Comparison of ENCODE assay signal across 14 cellular contexts in the genomic region with DNA sequence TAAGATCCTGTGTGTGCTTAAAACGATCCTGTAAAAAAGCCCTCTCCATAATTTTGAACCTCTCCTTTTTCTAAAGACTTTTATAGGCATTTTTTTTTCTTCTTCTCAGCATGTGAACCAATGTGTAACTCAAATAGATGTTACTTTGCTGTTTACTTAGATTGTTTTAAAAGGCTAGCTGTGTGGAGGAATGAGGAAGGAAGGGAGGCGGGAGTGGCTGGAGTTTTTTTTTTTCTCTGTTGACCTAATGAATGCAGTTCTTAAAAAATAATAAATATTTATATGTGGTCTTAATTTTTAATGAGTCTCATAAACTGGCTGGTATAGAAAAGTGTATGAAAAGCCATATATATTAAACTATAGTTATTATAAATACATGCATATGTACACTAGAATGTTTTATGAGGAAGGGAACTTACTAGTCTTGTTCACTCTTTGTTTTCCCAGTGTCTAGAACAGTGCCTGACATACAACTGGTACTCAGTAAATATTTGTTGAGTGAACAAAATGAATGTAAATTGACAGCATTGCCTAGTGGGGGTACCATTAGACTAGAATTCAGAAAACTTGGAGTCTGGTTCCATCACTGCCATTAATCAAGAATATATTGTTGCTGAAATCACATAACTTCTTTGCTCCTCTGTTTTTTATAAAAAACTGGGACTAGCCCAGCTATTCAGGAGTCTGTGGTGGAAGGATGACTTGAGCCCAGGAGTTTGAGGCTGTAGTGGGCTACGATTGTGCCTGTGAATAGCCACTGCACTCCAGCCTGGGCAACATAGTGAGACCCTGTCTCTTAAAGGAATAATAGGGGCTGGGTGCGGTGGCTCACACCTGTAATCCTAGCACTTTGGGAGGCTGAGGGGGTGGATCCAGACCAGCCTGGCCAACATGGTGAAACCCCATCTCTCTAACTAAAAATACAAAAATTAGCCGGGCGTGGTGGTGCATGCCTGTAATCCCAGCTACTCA. TPM values are rescaled to one million over a fixed set of nuclear protein-coding genes. Genes with fewer than 3 reads are reported as not detected.
DNase-seq lines count a peak whose midpoint lies in the region; ATAC-seq and TF ChIP-seq lines count a peak whose summit lies in the region.
"Had no signal": no experiment of that assay in that cellular context is flagged by ENCODE, and none has a peak within 500 bp of the region (broad histone marks: within the 10 kb centered on the region; RNA-seq: fewer than 3 reads in every experiment).

No MANE protein-coding gene starts in this region.

- peak; percentile 49 for DNase-seq in OCI-M1 (lab: John Stamatoyannopoulos, UW)
- no peak for DNase-seq in chondrocyte (ENCODE audit: low spot score)
- no peak for DNase-seq in lower lobe of right lung
- DNase-seq in thoracic aorta (ENCODE audit: low spot score) = no peak
- DNase-seq in HFFc6 = no peak
- no peak for DNase-seq in AG08396 (ENCODE audit: low spot score)
- DNase-seq: activated CD8-positive, alpha-beta T cell treated with anti-CD3 and anti-CD28 coated beads for 36 hours; activated naive CD4-positive, alpha-beta T cell treated with anti-CD3 and anti-CD28 coated beads, Interleukin-2, amount 10 ng/mL, durations not matched to agents 7 days and 5 days; midbrain; NCI-H1694; T-cell had no signal

- H3K27ac Mint-ChIP-seq in chondrocyte (ENCODE audit: unreplicated experiment) (peak overlapping the region; percentile 87), HFFc6 (no peak overlapping the region)
- H3K27ac Mint-ChIP-seq: activated CD8-positive, alpha-beta T cell treated with anti-CD3 and anti-CD28 coated beads for 36 hours; activated naive CD4-positive, alpha-beta T cell treated with anti-CD3 and anti-CD28 coated beads, Interleukin-2, amount 10 ng/mL, durations not matched to agents 7 days and 5 days; GM23338; T-cell had no signal

- H3K27me3 ChIP-seq in lower lobe of right lung (ENCODE audit: low read depth) (no peaks in the 10 kb centered on the region), thoracic aorta (replicated peaks; ENCODE audit: insufficient read depth) (no peaks in the 10 kb centered on the region)

- H3K27ac ChIP-seq in lower lobe of right lung (peak overlapping the region; percentile 50), thoracic aorta (peak overlapping the region; percentile 40 to 86)

- H3K36me3 ChIP-seq in lower lobe of right lung (no peaks in the 10 kb centered on the region), thoracic aorta (peaks cover 4% of the 10 kb centered on the region)

- H3K4me3 ChIP-seq in lower lobe of right lung = peak overlapping the region; percentile 15
- H3K4me3 ChIP-seq in thoracic aorta = peak overlapping the region; percentile 64
- H3K4me3 ChIP-seq: GM23338 had no signal

- H3K9me3 Mint-ChIP-seq in chondrocyte (ENCODE audit: low read depth) = no peaks in the 10 kb centered on the region
- H3K9me3 Mint-ChIP-seq in HFFc6 = no peaks in the 10 kb centered on the region
- H3K9me3 Mint-ChIP-seq: activated CD8-positive, alpha-beta T cell treated with anti-CD3 and anti-CD28 coated beads for 36 hours; activated naive CD4-positive, alpha-beta T cell treated with anti-CD3 and anti-CD28 coated beads, Interleukin-2, amount 10 ng/mL, durations not matched to agents 7 days and 5 days; GM23338; T-cell had no signal

- no peak for ATAC-seq in lower lobe of right lung
- ATAC-seq in thoracic aorta (ENCODE audit: insufficient number of reproducible peaks, low FRiP score, low read depth) = no peak
- no peak for ATAC-seq in GM18858 (IDR thresholded peaks at IDR 0.05; ENCODE audit: unreplicated experiment)
- no peak for ATAC-seq in HG03571 (IDR thresholded peaks at IDR 0.05; ENCODE audit: unreplicated experiment)
- ATAC-seq: activated CD8-positive, alpha-beta T cell treated with anti-CD3 and anti-CD28 coated beads for 36 hours; GM23338; T-cell had no signal

- H3K27me3 Mint-ChIP-seq in chondrocyte (ENCODE audit: low read depth) = no peaks in the 10 kb centered on the region
- no peaks in the 10 kb centered on the region; the same call in 1 of the 2 replicates for H3K27me3 Mint-ChIP-seq in HFFc6 (ENCODE audit: insufficient read depth)
- H3K27me3 Mint-ChIP-seq: activated CD8-positive, alpha-beta T cell treated with anti-CD3 and anti-CD28 coated beads for 36 hours had no signal

- intact Hi-C loops in lower lobe of right lung (cut with DNase I) = no loop called here

- no peaks in the 10 kb centered on the region for H3K9me3 ChIP-seq in lower lobe of right lung
- no peaks in the 10 kb centered on the region for H3K9me3 ChIP-seq in thoracic aorta

- TF ChIP-seq CTCF in chondrocyte (IDR thresholded peaks at IDR 0.05) = no peak
- no peak for TF ChIP-seq CTCF in lower lobe of right lung (IDR thresholded peaks at IDR 0.05)
- TF ChIP-seq CTCF in thoracic aorta (IDR thresholded peaks at IDR 0.05) = no peak
- no peak for TF ChIP-seq CTCF in HFFc6 (IDR thresholded peaks at IDR 0.05)

- peaks cover 25% of the 10 kb centered on the region for H3K4me1 ChIP-seq in lower lobe of right lung
- peaks cover 12 to 66% of the 10 kb centered on the region in 2 donors for H3K4me1 ChIP-seq in thoracic aorta (ENCODE audit: control insufficient read depth in 1 of 2, low read depth in 2 of 2)

- H3K4me1 Mint-ChIP-seq in chondrocyte (ENCODE audit: low read depth) (peaks cover 39% of the 10 kb centered on the region), HFFc6 (ENCODE audit: low read depth) (peaks cover 20% of the 10 kb centered on the region)

- peak overlapping the region; percentile 43 for H3K4me3 Mint-ChIP-seq in chondrocyte (ENCODE audit: unreplicated experiment)
- no peak overlapping the region for H3K4me3 Mint-ChIP-seq in HFFc6
- H3K4me3 Mint-ChIP-seq: activated CD8-positive, alpha-beta T cell treated with anti-CD3 and anti-CD28 coated beads for 36 hours; activated naive CD4-positive, alpha-beta T cell treated with anti-CD3 and anti-CD28 coated beads, Interleukin-2, amount 10 ng/mL, durations not matched to agents 7 days and 5 days; GM23338; T-cell had no signal

- peaks cover 1% of the 10 kb centered on the region for H3K36me3 Mint-ChIP-seq in chondrocyte (ENCODE audit: low read depth)
- no peaks in the 10 kb centered on the region for H3K36me3 Mint-ChIP-seq in HFFc6 (ENCODE audit: low read depth)
- H3K36me3 Mint-ChIP-seq: activated naive CD4-positive, alpha-beta T cell treated with anti-CD3 and anti-CD28 coated beads, Interleukin-2, amount 10 ng/mL, durations not matched to agents 7 days and 5 days; T-cell had no signal

RNA-seq across cellular contexts. Expression of a gene that starts 51.0 kb away (rescaled TPM):
- total RNA-seq in chondrocyte (43.0 to 64.1 TPM (median 47.3 TPM) in 3 replicates), lower lobe of right lung (70.0 TPM), thoracic aorta (100 to 1,000 TPM in 1 of 2 donors, 10 to 100 TPM in 1; 99.8 to 118 TPM)
- 10 to 100 TPM in 4 of 6 experiments, 1 to 10 TPM in 2; 8.5 to 11.3 (median 10.4) TPM for total RNA-seq in HFFc6 (2021; fragmentation: NEBNext Ultra II Directional; extraction: Animal tissue kit (Norgen Biotek cat#: 25700))
